ENCODE assay signal across 28 cellular contexts in genomic region chr6:143600821-143601220, GRCh38.
"Had no signal": no experiment of that assay in that cellular context is flagged by ENCODE, and none has a peak within 500 bp of the region (broad histone marks: within the 10 kb centered on the region; RNA-seq: fewer than 3 reads in every experiment).

No MANE protein-coding gene starts in this region.

- H3K27me3 Mint-ChIP-seq: stimulated activated memory B cell treated with anti-CD40 and anti-IgM and Interleukin-4, amounts not matched to agents 10 μg/mL and 1 μg/mL and 100 μg/mL, for 72 hours; stimulated activated naive B cell treated with anti-CD40 and anti-IgM and Interleukin-4, amounts not matched to agents 10 μg/mL and 1 μg/mL and 100 μg/mL, for 72 hours; stimulated activated naive CD8-positive, alpha-beta T cell treated with anti-CD3 and anti-CD28 coated beads, Interleukin-15, amount 100 ng/mL, for 72 hours; stimulated activated naive CD8-positive, alpha-beta T cell treated with anti-CD3 and anti-CD28 coated beads, Interleukin-15, Interleukin-2, amounts not matched to agents 100 ng/mL and 50 ng/mL, for 24 hours; type B pancreatic cell had no signal

- H3K27me3 ChIP-seq: stomach, suprapubic skin, testis, thyroid gland, tibial artery, tibial nerve, transverse colon, upper lobe of left lung, upper lobe of right lung, uterus, vagina had no signal

- H3K9me3 Mint-ChIP-seq: stimulated activated effector memory CD8-positive, alpha-beta T cell treated with anti-CD3 and anti-CD28 coated beads, Interleukin-12 subunit alpha, Interleukin-12 subunit beta, amount 100 ng/mL, for 72 hours; stimulated activated naive CD8-positive, alpha-beta T cell treated with anti-CD3 and anti-CD28 coated beads, Interleukin-15, Interleukin-2, amounts not matched to agents 100 ng/mL and 50 ng/mL, for 24 hours; type B pancreatic cell had no signal

- H3K4me3 Mint-ChIP-seq: stimulated activated effector memory CD8-positive, alpha-beta T cell treated with anti-CD3 and anti-CD28 coated beads, Interleukin-12 subunit alpha, Interleukin-12 subunit beta, amount 100 ng/mL, for 72 hours; stimulated activated memory B cell treated with anti-CD40 and anti-IgM and Interleukin-4, amounts not matched to agents 10 μg/mL and 1 μg/mL and 100 μg/mL, for 72 hours; stimulated activated naive B cell treated with anti-CD40 and anti-IgM and Interleukin-4, amounts not matched to agents 10 μg/mL and 1 μg/mL and 100 μg/mL, for 72 hours; stimulated activated naive CD8-positive, alpha-beta T cell treated with anti-CD3 and anti-CD28 coated beads, Interleukin-15, amount 100 ng/mL, for 72 hours; stimulated activated naive CD8-positive, alpha-beta T cell treated with anti-CD3 and anti-CD28 coated beads, Interleukin-15, Interleukin-2, amounts not matched to agents 100 ng/mL and 50 ng/mL, for 24 hours; type B pancreatic cell had no signal

- H3K27ac Mint-ChIP-seq: stimulated activated effector memory CD8-positive, alpha-beta T cell treated with anti-CD3 and anti-CD28 coated beads, Interleukin-12 subunit alpha, Interleukin-12 subunit beta, amount 100 ng/mL, for 72 hours; stimulated activated memory B cell treated with anti-CD40 and anti-IgM and Interleukin-4, amounts not matched to agents 10 μg/mL and 1 μg/mL and 100 μg/mL, for 72 hours; stimulated activated naive B cell treated with anti-CD40 and anti-IgM and Interleukin-4, amounts not matched to agents 10 μg/mL and 1 μg/mL and 100 μg/mL, for 72 hours; stimulated activated naive CD8-positive, alpha-beta T cell treated with anti-CD3 and anti-CD28 coated beads, Interleukin-15, amount 100 ng/mL, for 72 hours; stimulated activated naive CD8-positive, alpha-beta T cell treated with anti-CD3 and anti-CD28 coated beads, Interleukin-15, Interleukin-2, amounts not matched to agents 100 ng/mL and 50 ng/mL, for 24 hours; type B pancreatic cell had no signal

- H3K36me3 Mint-ChIP-seq: stimulated activated effector memory CD8-positive, alpha-beta T cell treated with anti-CD3 and anti-CD28 coated beads, Interleukin-12 subunit alpha, Interleukin-12 subunit beta, amount 100 ng/mL, for 72 hours; type B pancreatic cell had no signal

- H3K9me3 ChIP-seq: stomach, suprapubic skin, testis, thoracic aorta, thyroid gland, tibial artery, tibial nerve, transverse colon, upper lobe of left lung, upper lobe of right lung, uterus, vagina had no signal

- H3K4me3 ChIP-seq: stomach, suprapubic skin, testis, thoracic aorta, thyroid gland, tibial artery, tibial nerve, transverse colon, upper lobe of left lung, upper lobe of right lung, uterus, vagina had no signal

- H3K36me3 ChIP-seq: stomach, suprapubic skin, thoracic aorta, thyroid gland, tibial artery, tibial nerve, transverse colon, upper lobe of left lung, upper lobe of right lung, uterus, vagina had no signal

- FAIRE-seq: urothelium cell line had no signal

- ATAC-seq: stimulated activated effector memory CD8-positive, alpha-beta T cell treated with anti-CD3 and anti-CD28 coated beads, Interleukin-12 subunit alpha, Interleukin-12 subunit beta, amount 100 ng/mL, for 72 hours; stimulated activated memory B cell treated with anti-CD40 and anti-IgM and Interleukin-4, amounts not matched to agents 10 μg/mL and 1 μg/mL and 100 μg/mL, for 72 hours; stimulated activated naive B cell treated with anti-CD40 and anti-IgM and Interleukin-4, amounts not matched to agents 10 μg/mL and 1 μg/mL and 100 μg/mL, for 72 hours; stimulated activated naive CD8-positive, alpha-beta T cell treated with anti-CD3 and anti-CD28 coated beads, Interleukin-15, amount 100 ng/mL, for 72 hours; stimulated activated naive CD8-positive, alpha-beta T cell treated with anti-CD3 and anti-CD28 coated beads, Interleukin-15, Interleukin-2, amounts not matched to agents 100 U/mL and 50 U/mL, for 24 hours; upper lobe of right lung had no signal

- H3K27ac ChIP-seq: stomach, suprapubic skin, testis, thoracic aorta, tibial artery, tibial nerve, transverse colon, upper lobe of left lung, upper lobe of right lung, uterus, vagina had no signal

- H3K4me1 ChIP-seq: transverse colon, upper lobe of right lung, uterus, vagina had no signal

- DNase-seq: stimulated activated CD4-positive, alpha-beta T cell treated with anti-CD3 and anti-CD28 coated beads, Interleukin-2, amount 100 ng/mL, for 48 hours; stimulated activated CD4-positive, alpha-beta T cell treated with anti-CD3 and anti-CD28 coated beads, Interleukin-4, amount 100 ng/mL, for 1 hour; stimulated activated CD4-positive, alpha-beta T cell treated with anti-CD3 and anti-CD28 coated beads, Interleukin-4, amount 100 ng/mL, for 24 hours; stimulated activated CD4-positive, alpha-beta T cell treated with anti-CD3 and anti-CD28 coated beads, Interleukin-4, amount 100 ng/mL, for 4 hours; stimulated activated CD8-positive, alpha-beta memory T cell treated with anti-CD3 and anti-CD28 coated beads, Interleukin-4, amount 100 ng/mL, for 48 hours; stimulated activated naive B cell treated with anti-CD40 and anti-IgM and Interleukin-4, amounts not matched to agents 10 μg/mL and 1 μg/mL and 100 μg/mL, for 72 hours; stimulated activated naive CD4-positive, alpha-beta T cell; stimulated activated naive CD8-positive, alpha-beta T cell treated with anti-CD3 and anti-CD28 coated beads, Interleukin-15, amount 100 ng/mL, for 72 hours; stimulated activated naive CD8-positive, alpha-beta T cell treated with anti-CD3 and anti-CD28 coated beads, Interleukin-15, Interleukin-2, amounts not matched to agents 100 U/mL and 50 U/mL, for 24 hours; stomach; substantia nigra; testis; thyroid gland; tibial artery; transverse colon; trophoblast cell; upper lobe of left lung; upper lobe of right lung; uterus had no signal
